ENCODE assay signal across 23 cellular contexts in genomic region chr1:209063816-209064664, GRCh38.
A peak's percentile ranks its signal among the peaks of the same experiment; 100 is the strongest.
DNase-seq lines count a peak whose midpoint lies in the region; ATAC-seq, FAIRE-seq and TF ChIP-seq lines count a peak whose summit lies in the region.
"Had no signal": no experiment of that assay in that cellular context is flagged by ENCODE, and none has a peak within 500 bp of the region (broad histone marks: within the 10 kb centered on the region; RNA-seq: fewer than 3 reads in every experiment).

No MANE protein-coding gene starts in this region.

- H3K18ac ChIP-seq in mesenchymal stem cell (ENCODE audit: low read depth in 1 of 2, low read length in 2 of 2): no peak overlapping the region

- H3K4me3 ChIP-seq in NB4 (ENCODE audit: low read depth, low read length): no peak overlapping the region
- no peak overlapping the region for H3K4me3 ChIP-seq in mesenchymal stem cell (ENCODE audit: insufficient read depth in 1 of 2, low read depth in 1 of 2, low read length in 2 of 2)
- H3K4me3 ChIP-seq in aorta (ENCODE audit: low read length in 2 of 2): no peak overlapping the region
- H3K4me3 ChIP-seq: transverse colon had no signal

- no peak for TF ChIP-seq CTCF in NB4 (IDR thresholded peaks at IDR 0.05; ENCODE audit: low read depth, low read length)

- FAIRE-seq in GM18507 (lab: Jason Lieb, UNC): peak; percentile 35

- no peak overlapping the region for H3K23ac ChIP-seq in mesenchymal stem cell (ENCODE audit: low read length in 2 of 2)

- no peak overlapping the region for H2BK5ac ChIP-seq in mesenchymal stem cell (ENCODE audit: low read depth, low read length, poor library complexity, severe bottlenecking)

- ATAC-seq in HG03045 (IDR thresholded peaks at IDR 0.05; ENCODE audit: unreplicated experiment) (no peak), aorta (ENCODE audit: low FRiP score) (no peak)
- ATAC-seq: naive thymus-derived CD8-positive, alpha-beta T cell; stimulated activated naive CD8-positive, alpha-beta T cell treated with anti-CD3 and anti-CD28 coated beads, Interleukin-15, amount 100 ng/mL, for 72 hours had no signal

- DNase-seq in EL (peak; percentile 42), GM18507 (ENCODE audit: extremely low spot score, insufficient read length, low read depth) (no peak), NB4 (ENCODE audit: low read depth) (peak; percentile 12), mesenchymal stem cell (no peak), COLO668 (lab: John Stamatoyannopoulos, UW; ENCODE audit: unreplicated experiment) (no peak), aorta (no peak)
- DNase-seq: activated CD8-positive, alpha-beta memory T cell treated with anti-CD3 and anti-CD28 coated beads, Interleukin-2, amount 50 U/mL, for 48 hours; activated gamma-delta T cell; AML-193; caudate nucleus; foreskin fibroblast; GDM1; HFFc6; naive thymus-derived CD8-positive, alpha-beta T cell; NCI-H1417 treated with DMSO at 0.1 percent for 48 hours; NCI-H2171 treated with DMSO at 0.1 percent for 48 hours; RPMI8226; stimulated activated CD4-positive, alpha-beta T cell treated with anti-CD3 and anti-CD28 coated beads, Interleukin-1b, Interleukin-23, amount 100 ng/mL, for 48 hours; stimulated activated naive CD8-positive, alpha-beta T cell treated with anti-CD3 and anti-CD28 coated beads, Interleukin-15, amount 100 ng/mL, for 72 hours; T-helper 1 cell; transverse colon had no signal

- peak overlapping the region; percentile 24 for H2AK5ac ChIP-seq in mesenchymal stem cell (ENCODE audit: low read length, severe bottlenecking)

- H3K79me1 ChIP-seq in mesenchymal stem cell (replicated peaks; ENCODE audit: low read length, poor library complexity, severe bottlenecking): no peaks in the 10 kb centered on the region

- H3K9me3 ChIP-seq in mesenchymal stem cell (ENCODE audit: control insufficient read depth, low read length) (no peaks in the 10 kb centered on the region), aorta (ENCODE audit: control insufficient read depth, low read length) (no peaks in the 10 kb centered on the region)
- H3K9me3 ChIP-seq: transverse colon had no signal

- H3K4ac ChIP-seq in mesenchymal stem cell (ENCODE audit: low read depth in 1 of 2, low read length in 2 of 2): no peak overlapping the region

- no peak overlapping the region for H3K4me2 ChIP-seq in mesenchymal stem cell (ENCODE audit: low read length, poor library complexity, severe bottlenecking)

- no peak overlapping the region for H3K27ac ChIP-seq in mesenchymal stem cell (ENCODE audit: low read length, poor library complexity, severe bottlenecking)
- H3K27ac ChIP-seq in aorta (ENCODE audit: low read depth in 1 of 2, low read length in 2 of 2): no peak overlapping the region
- H3K27ac ChIP-seq: epithelial cell of prostate, transverse colon had no signal

- H3K4me1 ChIP-seq in mesenchymal stem cell (ENCODE audit: control insufficient read depth, insufficient read depth, low read depth, low read length) (peaks cover 15% of the 10 kb centered on the region), aorta (ENCODE audit: control insufficient read depth in 1 of 2, insufficient read depth in 2 of 2, low read length in 2 of 2) (no peaks in the 10 kb centered on the region)

- H2AFZ ChIP-seq in mesenchymal stem cell (ENCODE audit: low read depth, low read length): no peak overlapping the region

- no peak overlapping the region for H4K8ac ChIP-seq in mesenchymal stem cell (ENCODE audit: low read length)

- TF ChIP-seq POLR2A in NB4 (IDR thresholded peaks at IDR 0.05; ENCODE audit: extremely low read depth, insufficient read length): no peak

- H3K9ac ChIP-seq in mesenchymal stem cell (ENCODE audit: low read length): no peak overlapping the region

- no peaks in the 10 kb centered on the region for H3K36me3 ChIP-seq in mesenchymal stem cell (ENCODE audit: control insufficient read depth in 1 of 2, insufficient read depth in 2 of 2, low read depth in 1 of 2, low read length in 2 of 2)
- no peaks in the 10 kb centered on the region for H3K36me3 ChIP-seq in aorta (ENCODE audit: control insufficient read depth in 1 of 2, insufficient read depth in 2 of 2, low read length in 1 of 2)
- H3K36me3 ChIP-seq: transverse colon had no signal

- H4K91ac ChIP-seq in mesenchymal stem cell (ENCODE audit: low read length): no peak overlapping the region

- H2BK15ac ChIP-seq in mesenchymal stem cell (ENCODE audit: low read depth, poor library complexity, severe bottlenecking): no peak overlapping the region

- WGBS in mesenchymal stem cell: 77% methylated on average over 10 of the region's 13 CpGs
- 79 to 87% methylated on average over 13 of the region's 13 CpGs for WGBS in aorta, 2 donors

- no peak overlapping the region for H2BK12ac ChIP-seq in mesenchymal stem cell (ENCODE audit: low read length in 2 of 2)

- H3K14ac ChIP-seq in mesenchymal stem cell (ENCODE audit: low read length in 2 of 2): no peak overlapping the region

- H3K27me3 ChIP-seq in mesenchymal stem cell (ENCODE audit: control insufficient read depth in 1 of 2, insufficient read depth in 1 of 2, low read length in 2 of 2): peaks cover 0 to 4% of the 10 kb centered on the region in 2 experiments
- H3K27me3 ChIP-seq in aorta (ENCODE audit: control insufficient read depth in 1 of 2, insufficient read depth in 2 of 2, low read length in 1 of 2): peaks cover 0 to 3% of the 10 kb centered on the region in 2 donors
- H3K27me3 ChIP-seq: transverse colon had no signal

- intact Hi-C loops in aorta (cut with DNase I): no loop called here

- H2BK120ac ChIP-seq in mesenchymal stem cell (ENCODE audit: low read depth, low read length): no peak overlapping the region

Comparison
In these comparisons a context has a peak if more than half of its experiments do, and no peak if none do; other contexts are left out.
1. DNase-seq: peak in EL (single experiment) and NB4 (single experiment); none in GM18507 (single experiment), mesenchymal stem cell (single experiment), COLO668 (single experiment) and aorta (0 of 2).